In the genomic region with DNA sequence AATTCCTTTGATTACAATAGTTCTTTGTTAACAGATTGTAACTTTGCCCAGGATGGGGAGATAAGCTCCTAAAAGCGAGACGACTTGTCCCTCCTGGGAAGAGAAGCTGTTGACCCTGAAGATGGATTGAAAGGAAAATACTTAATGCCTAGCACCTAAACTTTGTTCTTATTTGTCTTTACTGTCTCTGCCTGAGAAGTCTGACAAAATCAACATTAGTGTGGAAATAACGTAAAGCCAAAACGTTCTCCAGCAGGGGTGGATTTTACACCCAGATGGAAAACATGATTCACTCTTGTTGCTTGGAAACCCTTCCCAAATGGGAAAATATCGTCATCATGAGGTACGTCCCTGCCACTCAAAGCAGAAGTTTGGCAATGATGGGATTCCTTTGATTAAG, we compare ENCODE assay signal across 13 cellular contexts.
DNase-seq lines count a peak whose midpoint lies in the region; ATAC-seq and TF ChIP-seq lines count a peak whose summit lies in the region.
"Had no signal": no experiment of that assay in that cellular context is flagged by ENCODE, and none has a peak within 500 bp of the region (broad histone marks: within the 10 kb centered on the region; RNA-seq: fewer than 3 reads in every experiment).

No MANE protein-coding gene starts in this region.

- H3K4me2 ChIP-seq in GM23248 (ENCODE audit: unreplicated experiment) (peak overlapping the region; percentile 58), smooth muscle cell (peak overlapping the region; percentile 43)

- H3K4me3 ChIP-seq in GM23248 (peak overlapping the region; percentile 54), body of pancreas (no peak overlapping the region), smooth muscle cell (no peak overlapping the region), Peyer's patch (no peak overlapping the region)
- H3K4me3 ChIP-seq: esophagus muscularis mucosa, transverse colon had no signal

- no peaks in the 10 kb centered on the region for H3K9me2 ChIP-seq in GM23248 (ENCODE audit: insufficient read depth)

- H3K79me2 ChIP-seq in GM23248 (ENCODE audit: insufficient read depth) (no peaks in the 10 kb centered on the region), smooth muscle cell (ENCODE audit: low read depth) (no peaks in the 10 kb centered on the region)

- no peaks in the 10 kb centered on the region for H3K9me3 ChIP-seq in GM23248 (ENCODE audit: low read depth)
- no peaks in the 10 kb centered on the region for H3K9me3 ChIP-seq in body of pancreas
- H3K9me3 ChIP-seq in smooth muscle cell (replicated peaks; ENCODE audit: low read depth), result no peaks in the 10 kb centered on the region
- H3K9me3 ChIP-seq in Peyer's patch, result no peaks in the 10 kb centered on the region
- H3K9me3 ChIP-seq: esophagus muscularis mucosa, transverse colon had no signal

- H3K4me1 ChIP-seq in GM23248 (ENCODE audit: insufficient read depth) (peaks cover 25% of the 10 kb centered on the region), body of pancreas (no peaks in the 10 kb centered on the region), smooth muscle cell (ENCODE audit: low read depth) (peaks cover 23% of the 10 kb centered on the region), Peyer's patch (no peaks in the 10 kb centered on the region)
- H3K4me1 ChIP-seq: esophagus muscularis mucosa, transverse colon had no signal

- peak overlapping the region; percentile 71 for H3K9ac ChIP-seq in GM23248
- H3K9ac ChIP-seq in smooth muscle cell (ENCODE audit: low read depth), result no peak overlapping the region

- H3K36me3 ChIP-seq in GM23248 (ENCODE audit: low read depth) (no peaks in the 10 kb centered on the region), body of pancreas (replicated peaks in 1 of 2; ENCODE audit: insufficient read depth in 1 of 2, low read depth in 2 of 2) (no peaks in the 10 kb centered on the region), smooth muscle cell (ENCODE audit: low read depth) (no peaks in the 10 kb centered on the region), Peyer's patch (no peaks in the 10 kb centered on the region)
- H3K36me3 ChIP-seq: esophagus muscularis mucosa, transverse colon had no signal

- ATAC-seq in body of pancreas (peak; percentile 42), left cardiac atrium (peak; percentile 36 to 79)

- H2AFZ ChIP-seq in GM23248, result peak overlapping the region; percentile 76
- H2AFZ ChIP-seq in smooth muscle cell (ENCODE audit: low read depth), result peak overlapping the region; percentile 36

- H3F3A ChIP-seq in GM23248 (ENCODE audit: insufficient read depth) (peaks cover 24% of the 10 kb centered on the region), smooth muscle cell (ENCODE audit: low read depth) (peaks cover 4% of the 10 kb centered on the region)

- no peak for TF ChIP-seq CTCF in body of pancreas (IDR thresholded peaks at IDR 0.05)
- TF ChIP-seq CTCF in smooth muscle cell (IDR thresholded peaks at IDR 0.05; ENCODE audit: borderline replicate concordance, insufficient read depth, poor library complexity, severe bottlenecking), result no peak
- no peak for TF ChIP-seq CTCF in Peyer's patch (IDR thresholded peaks at IDR 0.05)

- H3K27me3 ChIP-seq in GM23248 (replicated peaks; ENCODE audit: insufficient read depth) (no peaks in the 10 kb centered on the region), body of pancreas (no peaks in the 10 kb centered on the region), smooth muscle cell (ENCODE audit: low read depth) (peaks cover 8% of the 10 kb centered on the region), Peyer's patch (no peaks in the 10 kb centered on the region)
- H3K27me3 ChIP-seq: transverse colon had no signal

- H4K20me1 ChIP-seq in GM23248 (ENCODE audit: insufficient read depth) (no peaks in the 10 kb centered on the region), smooth muscle cell (ENCODE audit: low read depth) (no peaks in the 10 kb centered on the region)

- intact Hi-C loops in body of pancreas (cut with DNase I), result no loop called here
- intact Hi-C loops in left cardiac atrium (cut with DNase I), result no loop called here

- peak overlapping the region; percentile 85 for H3K27ac ChIP-seq in GM23248
- H3K27ac ChIP-seq in body of pancreas, result peak overlapping the region in 3 of 4 donors; percentile 17 to 45 (median 23)
- H3K27ac ChIP-seq in smooth muscle cell (ENCODE audit: low read depth), result peak overlapping the region; percentile 59
- no peak overlapping the region for H3K27ac ChIP-seq in Peyer's patch
- H3K27ac ChIP-seq: esophagus muscularis mucosa, transverse colon had no signal

- TF ChIP-seq POLR2A in body of pancreas (IDR thresholded peaks at IDR 0.05), result no peak
- no peak for TF ChIP-seq POLR2A in Peyer's patch (IDR thresholded peaks at IDR 0.05)

- in situ Hi-C loops in GM23248 (cut with MboI), result loop anchor here (25.0 kb wide), 2 partner anchors 1485 to 1885 kb away; a partner anchor contains a TSS

- 7 to 12% methylated on average over 6 of the region's 6 CpGs for WGBS in GM23248 (ENCODE audit: low coverage in 1 of 2, low lambda C conversion rate in 2 of 2, missing lambda C conversion rate in 2 of 2), 2 experiments
- WGBS in body of pancreas, 2 donors, result 13 to 16% methylated on average over 6 of the region's 6 CpGs
- 11% methylated on average over 6 of the region's 6 CpGs for WGBS in smooth muscle cell (ENCODE audit: low lambda C conversion rate)

- DNase-seq in GM23248 (peak; percentile 81), body of pancreas (no peak), left cardiac atrium (no peak), smooth muscle cell (lab: John Stamatoyannopoulos, UW; ENCODE audit: unreplicated experiment) (no peak), Peyer's patch (no peak)
- DNase-seq in activated T-cell treated with anti-CD3 and anti-CD28 coated beads, Interleukin-2, amount 50 U/mL, for 1 hour, result no peak
- no peak for DNase-seq in effector CD4-positive, alpha-beta T cell
- DNase-seq in stimulated activated CD4-positive, alpha-beta T cell treated with anti-CD3 and anti-CD28 coated beads, Interleukin-4, amount 100 ng/mL, for 24 hours, result no peak
- DNase-seq: activated CD8-positive, alpha-beta memory T cell treated with anti-CD3 and anti-CD28 coated beads for 24 hours; kidney glomerular epithelial cell; NCI-H1436 treated with DMSO at 0.1 percent for 48 hours; transverse colon had no signal

Comparison
In these comparisons a context has a peak if more than half of its experiments do, and no peak if none do; other contexts are left out.
1. H3K27ac ChIP-seq: peak in GM23248 (single experiment), body of pancreas (3 of 4) and smooth muscle cell (single experiment); none in Peyer's patch (0 of 4).